Comparison of ENCODE assay signal across 9 cellular contexts in genomic region chr2:166384774-166385173, GRCh38. TPM values are rescaled to one million over a fixed set of nuclear protein-coding genes. Genes with fewer than 3 reads are reported as not detected.
A peak's percentile ranks its signal among the peaks of the same experiment; 100 is the strongest.
DNase-seq lines count a peak whose midpoint lies in the region; ATAC-seq and TF ChIP-seq lines count a peak whose summit lies in the region.
"Had no signal": no experiment of that assay in that cellular context is flagged by ENCODE, and none has a peak within 500 bp of the region (broad histone marks: within the 10 kb centered on the region; RNA-seq: fewer than 3 reads in every experiment).

No MANE protein-coding gene starts in this region.

- H4K20me1 ChIP-seq in OCI-LY7 (ENCODE audit: insufficient read depth, low read length) = no peaks in the 10 kb centered on the region

- H3K36me3 ChIP-seq in OCI-LY7 (ENCODE audit: insufficient read depth, low read length) (no peaks in the 10 kb centered on the region), tibial nerve (no peaks in the 10 kb centered on the region)
- H3K36me3 ChIP-seq: left lung had no signal

- CTCF ChIA-PET in OCI-LY7 (lab: Charles Lee; ENCODE audit: unreplicated experiment) (no interaction called here), GM10248 (lab: Yijun Ruan, JAX) (interaction anchor here (1.0 to 2.3 kb wide), 4 partner anchors 10 to 1734 kb away, joined by 3 to 7 read pairs (median 3); no protein-coding TSS in a partner anchor)

- TF ChIP-seq EP300 in tibial nerve (IDR thresholded peaks at IDR 0.05) = no peak

- DNase-seq in SIG-M5 treated with dmso at 0.1 percent for 504 hours (lab: John Stamatoyannopoulos, UW; ENCODE audit: unreplicated experiment) (peak; percentile 13), SIG-M5 (lab: John Stamatoyannopoulos, UW) (no peak), OCI-LY7 (ENCODE audit: low spot score) (peak; percentile 34), fibroblast of mammary gland (ENCODE audit: low read depth) (peak; percentile 51), tibial nerve (ENCODE audit: low spot score in 2 of 2) (no peak), GDM1 (lab: John Stamatoyannopoulos, UW) (no peak), GM10248 (ENCODE audit: extremely low spot score) (no peak)

- intact Hi-C loops in OCI-LY7 (cut with micrococcal nuclease; ENCODE audit: unreplicated experiment) = no loop called here

- no peak overlapping the region for H2AFZ ChIP-seq in OCI-LY7 (ENCODE audit: low read length)

- H3K9me3 ChIP-seq in OCI-LY7 (ENCODE audit: low read length) (no peaks in the 10 kb centered on the region), tibial nerve (no peaks in the 10 kb centered on the region)
- H3K9me3 ChIP-seq: left lung had no signal

- WGBS in tibial nerve, 2 donors = 59 to 67% methylated on average over 8 of the region's 8 CpGs

- no peak for TF ChIP-seq POLR2A in tibial nerve (IDR thresholded peaks at IDR 0.05)

- no peak for ATAC-seq in GM19397 (IDR thresholded peaks at IDR 0.05; ENCODE audit: unreplicated experiment)
- ATAC-seq: left lung had no signal

- no peaks in the 10 kb centered on the region for H3K27me3 ChIP-seq in tibial nerve
- H3K27me3 ChIP-seq: left lung had no signal

- no peak overlapping the region for H3K4me2 ChIP-seq in OCI-LY7 (ENCODE audit: low read length)

- H3K4me1 ChIP-seq in OCI-LY7 (ENCODE audit: insufficient read depth, low read length, poor library complexity, severe bottlenecking) (no peaks in the 10 kb centered on the region), tibial nerve (peaks cover 0 to 8% (median 0%) of the 10 kb centered on the region in 4 donors)
- H3K4me1 ChIP-seq: left lung had no signal

- BruUV-seq in OCI-LY7 (replicated peaks; lab: Mats Ljungman, UMichigan) = no TSS peak

- H3K27ac ChIP-seq in OCI-LY7 (ENCODE audit: low read depth, low read length, poor library complexity, severe bottlenecking) = no peak overlapping the region
- no peak overlapping the region for H3K27ac ChIP-seq in tibial nerve
- H3K27ac ChIP-seq: left lung had no signal

- no peaks in the 10 kb centered on the region for H3K79me2 ChIP-seq in OCI-LY7 (ENCODE audit: insufficient read depth, low read depth, low read length)

- TF ChIP-seq CTCF in OCI-LY7 (conservative IDR thresholded peaks at IDR 0.05; ENCODE audit: low read length) = peak; percentile 81
- TF ChIP-seq CTCF in fibroblast of mammary gland (conservative IDR thresholded peaks at IDR 0.05; ENCODE audit: control insufficient read depth, insufficient read depth, low read depth, low read length) = peak; percentile 50
- peak; percentile 27 to 61 (median 46) for TF ChIP-seq CTCF in tibial nerve (IDR thresholded peaks at IDR 0.05)
- no peak for TF ChIP-seq CTCF in GM10248 (IDR thresholded peaks at IDR 0.05; ENCODE audit: control extremely low read depth, extremely low read depth, low read depth, missing control alignments)

- H3K4me3 ChIP-seq in OCI-LY7 (ENCODE audit: low read depth, low read length, poor library complexity, severe bottlenecking) (no peak overlapping the region), fibroblast of mammary gland (ENCODE audit: control insufficient read depth, low read depth, low read length) (no peak overlapping the region), tibial nerve (no peak overlapping the region)
- H3K4me3 ChIP-seq: left lung had no signal

- POLR2A ChIA-PET in OCI-LY7 (lab: Charles Lee) (no interaction called here), GM10248 (lab: Yijun Ruan, JAX) (no interaction called here)

- H3K9me2 ChIP-seq in OCI-LY7 (ENCODE audit: insufficient read depth, low read length) = no peaks in the 10 kb centered on the region

RNA-seq across cellular contexts. Expression of gene SCN9A, which starts 9.0 kb away (rescaled TPM):
- total RNA-seq in OCI-LY7 (2014; rRNA removed; shearing (Covaris generic)) = not detected in 2 replicates
- not detected in 2 replicates for total RNA-seq in OCI-LY7 (2022)
- total RNA-seq in tibial nerve = 10 to 100 TPM in 3 of 4 donors, 1 to 10 TPM in 1; 8.2 to 36.1 (median 17.2) TPM

Comparison
In these comparisons a context has a peak if more than half of its experiments do, and no peak if none do; other contexts are left out.
1. DNase-seq: peak in SIG-M5 treated with dmso at 0.1 percent for 504 hours (single experiment), OCI-LY7 (single experiment) and fibroblast of mammary gland (single experiment); none in SIG-M5 (single experiment), tibial nerve (0 of 2), GDM1 (single experiment) and GM10248 (single experiment).
2. RNA of gene SCN9A, which starts 9.0 kb away (total RNA-seq): 8.2 to 36.1 TPM in tibial nerve; not detected in OCI-LY7; every median in the first group is over 4 times any median in the second.